In genomic region chr16:9107025-9107970, GRCh38 we compare ENCODE assay signal across 12 cellular contexts. TPM values are rescaled to one million over a fixed set of nuclear protein-coding genes. Genes with fewer than 3 reads are reported as not detected.
DNase-seq lines count a peak whose midpoint lies in the region; ATAC-seq and TF ChIP-seq lines count a peak whose summit lies in the region.
"Had no signal": no experiment of that assay in that cellular context is flagged by ENCODE, and none has a peak within 500 bp of the region (broad histone marks: within the 10 kb centered on the region; RNA-seq: fewer than 3 reads in every experiment).

No MANE protein-coding gene starts in this region.

- peaks cover 87% of the 10 kb centered on the region for H3K4me1 Mint-ChIP-seq in activated B cell treated with CpG ODN at 0.5 μM for 24 hours
- peaks cover 85% of the 10 kb centered on the region for H3K4me1 Mint-ChIP-seq in stimulated activated memory B cell treated with anti-CD40 and anti-IgM and Interleukin-4, amounts not matched to agents 10 μg/mL and 1 μg/mL and 100 μg/mL, for 72 hours

- ATAC-seq in activated naive CD4-positive, alpha-beta T cell treated with anti-CD3 and anti-CD28 coated beads, Interleukin-2, amount 50 U/mL, for 72 hours: peak; percentile 14 to 55
- ATAC-seq in activated B cell treated with CpG ODN at 0.5 μM for 24 hours (ENCODE audit: low read depth) (no peak), GM21447 (IDR thresholded peaks at IDR 0.05; ENCODE audit: unreplicated experiment) (no peak)
- no peak for ATAC-seq in stimulated activated memory B cell treated with anti-CD40 and anti-IgM and Interleukin-4, amounts not matched to agents 10 μg/mL and 1 μg/mL and 100 μg/mL, for 72 hours

- intact Hi-C loops in activated B cell treated with CpG ODN at 0.5 μM for 24 hours (cut with micrococcal nuclease): no loop called here

- CTCF ChIA-PET in activated B cell treated with CpG ODN at 0.5 μM for 24 hours (lab: Charles Lee): no interaction called here

- no peak for TF ChIP-seq CTCF in activated B cell treated with CpG ODN at 0.5 μM for 24 hours (IDR thresholded peaks at IDR 0.05)
- no peak for TF ChIP-seq CTCF in fibroblast of villous mesenchyme (IDR thresholded peaks at IDR 0.05; ENCODE audit: insufficient read depth, low read depth, low read length)
- TF ChIP-seq CTCF in GM20000 (IDR thresholded peaks at IDR 0.05; ENCODE audit: extremely low read depth, missing control alignments): no peak

- no peaks in the 10 kb centered on the region for H3K27me3 Mint-ChIP-seq in activated B cell treated with CpG ODN at 0.5 μM for 24 hours
- H3K27me3 Mint-ChIP-seq in stimulated activated memory B cell treated with anti-CD40 and anti-IgM and Interleukin-4, amounts not matched to agents 10 μg/mL and 1 μg/mL and 100 μg/mL, for 72 hours: no peaks in the 10 kb centered on the region

- H3K9me3 Mint-ChIP-seq in activated naive CD4-positive, alpha-beta T cell treated with anti-CD3 and anti-CD28 coated beads, Interleukin-2, amount 50 U/mL, for 72 hours: no peaks in the 10 kb centered on the region
- H3K9me3 Mint-ChIP-seq in activated B cell treated with CpG ODN at 0.5 μM for 24 hours: no peaks in the 10 kb centered on the region
- no peaks in the 10 kb centered on the region for H3K9me3 Mint-ChIP-seq in stimulated activated memory B cell treated with anti-CD40 and anti-IgM and Interleukin-4, amounts not matched to agents 10 μg/mL and 1 μg/mL and 100 μg/mL, for 72 hours

- H3K4me3 Mint-ChIP-seq in activated B cell treated with CpG ODN at 0.5 μM for 24 hours: no peak overlapping the region
- H3K4me3 Mint-ChIP-seq in stimulated activated memory B cell treated with anti-CD40 and anti-IgM and Interleukin-4, amounts not matched to agents 10 μg/mL and 1 μg/mL and 100 μg/mL, for 72 hours: no peak overlapping the region

- POLR2A ChIA-PET in activated B cell treated with CpG ODN at 0.5 μM for 24 hours (lab: Charles Lee): interaction anchor here (0.7 kb wide), 1 partner anchor 57 kb away, joined by 3 read pairs; no protein-coding TSS in a partner anchor

- peak overlapping the region; percentile 1 to 67 for H3K27ac Mint-ChIP-seq in activated naive CD4-positive, alpha-beta T cell treated with anti-CD3 and anti-CD28 coated beads, Interleukin-2, amount 50 U/mL, for 72 hours
- peak overlapping the region; percentile 0 for H3K27ac Mint-ChIP-seq in activated B cell treated with CpG ODN at 0.5 μM for 24 hours
- peak overlapping the region; percentile 7 for H3K27ac Mint-ChIP-seq in stimulated activated memory B cell treated with anti-CD40 and anti-IgM and Interleukin-4, amounts not matched to agents 10 μg/mL and 1 μg/mL and 100 μg/mL, for 72 hours

- no peak overlapping the region for H3K4me3 ChIP-seq in fibroblast of villous mesenchyme (ENCODE audit: low read depth, low read length)
- H3K4me3 ChIP-seq: Peyer's patch had no signal

- DNase-seq in activated naive CD4-positive, alpha-beta T cell treated with anti-CD3 and anti-CD28 coated beads, Interleukin-2, amount 50 U/mL, for 72 hours (ENCODE audit: low spot score in 2 of 2): no peak
- DNase-seq in activated naive CD4-positive, alpha-beta T cell treated with Interleukin-2 at 50 U/mL for 16 hours: no peak
- DNase-seq in activated B cell treated with CpG ODN at 0.5 μM for 24 hours: no peak
- peak; percentile 32 for DNase-seq in fibroblast of villous mesenchyme (ENCODE audit: low read depth)
- DNase-seq in GM20000 (ENCODE audit: low spot score): no peak
- no peak for DNase-seq in NCI-H2171 (lab: John Stamatoyannopoulos, UW)
- DNase-seq: BE2C, NCI-H1048, NCI-H345, Peyer's patch had no signal

- H3K36me3 Mint-ChIP-seq in activated naive CD4-positive, alpha-beta T cell treated with anti-CD3 and anti-CD28 coated beads, Interleukin-2, amount 50 U/mL, for 72 hours: peaks cover 24 to 69% of the 10 kb centered on the region in 2 donors
- H3K36me3 Mint-ChIP-seq in activated B cell treated with CpG ODN at 0.5 μM for 24 hours (ENCODE audit: low read depth): peaks cover 88% of the 10 kb centered on the region
- peaks cover 61% of the 10 kb centered on the region for H3K36me3 Mint-ChIP-seq in stimulated activated memory B cell treated with anti-CD40 and anti-IgM and Interleukin-4, amounts not matched to agents 10 μg/mL and 1 μg/mL and 100 μg/mL, for 72 hours

RNA-seq across cellular contexts. Expression of gene HAPSTR1, which starts 15.9 kb away (rescaled TPM):
- 10 to 100 TPM; 48.9 to 52.7 TPM for total RNA-seq in activated naive CD4-positive, alpha-beta T cell treated with anti-CD3 and anti-CD28 coated beads, Interleukin-2, amount 50 U/mL, for 72 hours
- total RNA-seq in activated B cell treated with CpG ODN at 0.5 μM for 24 hours (77.0 and 85.6 TPM in 2 replicates), fibroblast of villous mesenchyme (86.8 and 87.0 TPM in 2 replicates)

Comparison
In these comparisons a context has a peak if more than half of its experiments do, and no peak if none do; other contexts are left out.
1. ATAC-seq: peak in activated naive CD4-positive, alpha-beta T cell treated with anti-CD3 and anti-CD28 coated beads, Interleukin-2, amount 50 U/mL, for 72 hours (2 of 2); none in activated B cell treated with CpG ODN at 0.5 μM for 24 hours (single experiment), stimulated activated memory B cell treated with anti-CD40 and anti-IgM and Interleukin-4, amounts not matched to agents 10 μg/mL and 1 μg/mL and 100 μg/mL, for 72 hours (single experiment) and GM21447 (single experiment).
2. Peak in every context shown above with its lines, with median percentiles within 50 percentile points of each other: H3K27ac Mint-ChIP-seq.